Comparison of ENCODE assay signal across 14 cellular contexts in the genomic region with DNA sequence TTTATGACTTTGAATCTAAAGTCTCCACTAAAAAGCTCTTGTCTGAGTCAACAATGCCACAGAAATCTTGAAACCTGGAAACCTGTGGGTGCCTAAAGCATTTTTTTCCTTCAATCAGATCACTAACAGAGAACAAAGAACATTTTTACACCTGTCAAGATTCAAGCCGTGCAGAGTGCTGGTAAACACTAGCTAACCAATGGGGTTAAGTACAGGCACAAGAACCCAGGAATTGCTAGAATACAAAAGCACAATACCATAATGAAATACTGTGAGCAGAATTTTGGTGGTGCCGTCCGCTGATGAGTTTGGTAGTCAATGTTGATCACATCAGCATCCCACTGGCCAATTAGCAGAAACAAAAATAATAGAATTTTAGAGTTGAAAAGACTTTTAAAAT.
"Had no signal": no experiment of that assay in that cellular context is flagged by ENCODE, and none has a peak within 500 bp of the region (broad histone marks: within the 10 kb centered on the region; RNA-seq: fewer than 3 reads in every experiment).

No MANE protein-coding gene starts in this region.

- H3K4me1 ChIP-seq: breast epithelium, prostate gland had no signal

- H3K36me3 ChIP-seq: breast epithelium, prostate gland, right lobe of liver, spleen had no signal

- H3K4me3 ChIP-seq: breast epithelium, prostate gland, right lobe of liver, spleen had no signal

- ATAC-seq: esophagus mucosa; left colon; natural killer cell treated with Interleukin-12 subunit alpha and Interleukin-12 subunit beta and Interleukin-15 and Interleukin-18, amount 100 ng/mL, for 72 hours; right lobe of liver; T-helper 17 cell; WTC11 had no signal

- DNase-seq: activated CD4-positive, alpha-beta T cell treated with anti-CD3 and anti-CD28 coated beads, Interleukin-2, amount 50 U/mL, for 1 hour; dorsolateral prefrontal cortex; left colon; occipital lobe; right lobe of liver; spleen; stimulated activated CD4-positive, alpha-beta T cell treated with anti-CD3 and anti-CD28 coated beads, Interleukin-2, amount 100 ng/mL, for 24 hours; stimulated activated naive CD4-positive, alpha-beta T cell; T-helper 17 cell had no signal

- H3K27me3 ChIP-seq: breast epithelium, dorsolateral prefrontal cortex, right lobe of liver, spleen had no signal

- H3K27ac ChIP-seq: breast epithelium, prostate gland, right lobe of liver, spleen had no signal

- H3K9me3 ChIP-seq: breast epithelium, prostate gland, right lobe of liver, spleen had no signal
